ENCODE assay signal across 1 cellular context in the genomic region with DNA sequence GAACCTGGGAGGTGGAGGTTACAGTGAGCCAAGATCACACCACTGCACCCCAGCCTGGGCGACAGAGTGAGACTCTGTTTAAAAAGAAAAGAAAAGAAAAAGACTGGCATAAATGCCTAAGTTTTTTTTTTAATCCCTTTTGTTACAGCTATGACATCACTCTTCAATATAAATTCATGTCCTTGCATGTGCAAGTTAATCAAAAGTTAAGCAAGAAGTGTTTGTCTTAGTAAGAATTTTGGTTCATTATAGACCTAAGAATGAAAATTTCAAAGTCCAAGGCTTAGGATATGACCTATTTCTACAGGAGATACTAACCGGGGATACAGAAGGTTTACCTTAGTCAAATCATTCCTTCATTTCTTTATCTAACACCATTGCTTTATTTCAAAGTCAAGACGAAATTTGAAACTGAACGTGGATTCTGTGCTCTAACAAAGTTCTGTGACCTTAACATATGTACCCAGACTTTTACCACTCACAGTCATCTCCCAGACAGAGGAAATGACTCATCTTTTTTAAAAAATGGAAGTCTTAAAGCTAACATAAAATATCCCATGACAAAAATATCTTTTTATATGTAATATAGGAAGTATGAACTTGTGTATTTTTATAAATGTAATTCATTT.
TF ChIP-seq lines count a peak whose summit lies in the region.

No MANE protein-coding gene starts in this region.

TF ChIP-seq in HCT116, 20 proteins besides CTCF, POLR2A, EP300 and RAD21 (continued from another document):
- TF ChIP-seq FOSL1 (IDR thresholded peaks at IDR 0.05; ENCODE audit: low read depth) (no peak), SP1 (IDR thresholded peaks at IDR 0.05; ENCODE audit: low read depth) (no peak), CBX3 (IDR thresholded peaks at IDR 0.05; ENCODE audit: low read depth) (no peak), EZH2 (IDR thresholded peaks at IDR 0.05) (no peak)
TF ChIP-seq in HCT116: peak in this region for 0.
